8 cellular contexts compared by ENCODE assay signal in genomic region chr14:35826218-35826951, GRCh38. TPM values are rescaled to one million over a fixed set of nuclear protein-coding genes. Genes with fewer than 3 reads are reported as not detected.
DNase-seq lines count a peak whose midpoint lies in the region; ATAC-seq, FAIRE-seq and TF ChIP-seq lines count a peak whose summit lies in the region.

TSS of gene BRMS1L (plus strand) at chr14:35826338. CDS start at chr14:35826517, 179 bp downstream.

- peaks cover 14% of the 10 kb centered on the region for H3K79me2 ChIP-seq in keratinocyte (ENCODE audit: control insufficient read depth, insufficient read depth, low read length)

- peaks cover 20% of the 10 kb centered on the region for H3K4me1 ChIP-seq in keratinocyte (ENCODE audit: control insufficient read depth, extremely low read depth, insufficient read depth, low read length)

- H4K20me1 ChIP-seq in keratinocyte (ENCODE audit: control insufficient read depth, extremely low read depth, insufficient read depth, low read length): no peaks in the 10 kb centered on the region

- peak; percentile 83 for FAIRE-seq in keratinocyte (lab: Jason Lieb, UNC)

- dilution Hi-C loops in keratinocyte (cut with MboI; ENCODE audit: extremely low pct_ligation_motif_present, low sequenced_read_pairs): no loop called here

- peak in 1 of 3 experiments; percentile 13 for TF ChIP-seq CTCF in keratinocyte (optimal IDR thresholded peaks at IDR 0.05 in 1 of 3, IDR thresholded peaks at IDR 0.05 in 1 of 3, conservative IDR thresholded peaks at IDR 0.05 in 1 of 3; ENCODE audit: extremely low read depth in 1 of 3, insufficient read depth in 2 of 3, low read length in 3 of 3)

- peak within 1 kb of the TSS; percentile 54 to 88 (median 87) for H3K4me3 ChIP-seq in keratinocyte (ENCODE audit: control insufficient read depth in 2 of 3, extremely low read depth in 1 of 3, insufficient read depth in 2 of 3, low read depth in 1 of 3, low read length in 3 of 3)

- TF ChIP-seq POLR2A in GM19193 (IDR thresholded peaks at IDR 0.05; ENCODE audit: extremely low read depth, insufficient read depth, insufficient read length): peak; percentile 90

- no peaks in the 10 kb centered on the region for H3K9me3 ChIP-seq in keratinocyte (ENCODE audit: control insufficient read depth, low read depth, low read length)

- H2AFZ ChIP-seq in keratinocyte (ENCODE audit: control insufficient read depth, low read length): peak within 1 kb of the TSS; percentile 99

- no peaks in the 10 kb centered on the region for H3K36me3 ChIP-seq in keratinocyte (ENCODE audit: control insufficient read depth in 2 of 2, extremely low read depth in 1 of 2, insufficient read depth in 2 of 2, low read length in 2 of 2)

- H3K27me3 ChIP-seq in keratinocyte (ENCODE audit: control insufficient read depth, extremely low read depth, insufficient read depth, low read length): no peaks in the 10 kb centered on the region

- H3K9me1 ChIP-seq in keratinocyte (ENCODE audit: control insufficient read depth, extremely low read depth, insufficient read depth, low read length): no peaks in the 10 kb centered on the region

- peak within 1 kb of the TSS; percentile 90 for H3K9ac ChIP-seq in keratinocyte (ENCODE audit: control insufficient read depth, extremely low read depth, insufficient read depth, low read length)

- peak; percentile 100 for DNase-seq in Ammon's horn (ENCODE audit: low spot score)
- DNase-seq in NCI-H460 (ENCODE audit: extremely low read depth, low read depth): peak; percentile 98
- peak; percentile 92 for DNase-seq in activated CD4-positive, alpha-beta T cell treated with anti-CD3 and anti-CD28 coated beads for 1 hour
- DNase-seq in cerebellum (ENCODE audit: low spot score): peak; percentile 99
- DNase-seq in keratinocyte (ENCODE audit: low read depth, low spot score): peak; percentile 94
- DNase-seq in stimulated activated CD4-positive, alpha-beta T cell treated with anti-CD3 and anti-CD28 coated beads, Interleukin-12 subunit alpha, Interleukin-12 subunit beta, amount 100 ng/mL, for 48 hours (ENCODE audit: low read depth in 2 of 3, low spot score in 1 of 3): peak; percentile 94 to 95 (median 95)

- H3K4me2 ChIP-seq in keratinocyte (ENCODE audit: control insufficient read depth, extremely low read depth, insufficient read depth, low read depth, low read length): peak within 1 kb of the TSS; percentile 88

- H3K27ac ChIP-seq in keratinocyte (ENCODE audit: control insufficient read depth, insufficient read depth, low read length): peak within 1 kb of the TSS; percentile 84

- ATAC-seq in HG03432 (IDR thresholded peaks at IDR 0.05; ENCODE audit: unreplicated experiment): peak; percentile 96

RNA-seq across cellular contexts. Expression of gene BRMS1L, which starts in this region (rescaled TPM):
- total RNA-seq in NCI-H460 (2014; rRNA removed; shearing (Covaris generic)): 5.4 and 7.7 TPM in 2 replicates
- 11.3 and 18.1 TPM in 2 replicates for polyA plus RNA-seq in NCI-H460 (2014; cell fraction: nucleus; rRNA removed)
- 17.2 TPM for total RNA-seq in cerebellum
- polyA plus RNA-seq in keratinocyte: 5.9 to 12.0 TPM (median 6.4 TPM) in 3 replicates
- 23.2 TPM for polyA plus RNA-seq in keratinocyte (2011; ENCODE audit: low read depth)
- 4.8 and 9.3 TPM in 2 replicates for polyA plus RNA-seq in keratinocyte (2011; cell fraction: cytosol; rRNA removed)
- 4.6 and 10.4 TPM in 2 replicates for polyA plus RNA-seq in keratinocyte (2011; cell fraction: nucleus; rRNA removed)
- polyA plus RNA-seq in keratinocyte (2012; ENCODE audit: low replicate concordance): 3.9 and 8.4 TPM in 2 replicates
- 0.82 to 4.6 TPM (median 0.85 TPM) in 3 replicates for polyA minus RNA-seq in keratinocyte
- 3.1 TPM for polyA minus RNA-seq in keratinocyte (2011; cell fraction: cytosol; rRNA and poly(A)+ RNA removed)
- polyA minus RNA-seq in keratinocyte (2011; cell fraction: nucleus; rRNA and poly(A)+ RNA removed): 2.3 and 13.7 TPM in 2 replicates

Comparison
In these comparisons a context has a peak if more than half of its experiments do, and no peak if none do; other contexts are left out.
1. Peak in every context shown above with its lines: DNase-seq, ATAC-seq, H3K4me3 ChIP-seq and H3K27ac ChIP-seq.